ENCODE assay signal across 22 cellular contexts in the genomic region with DNA sequence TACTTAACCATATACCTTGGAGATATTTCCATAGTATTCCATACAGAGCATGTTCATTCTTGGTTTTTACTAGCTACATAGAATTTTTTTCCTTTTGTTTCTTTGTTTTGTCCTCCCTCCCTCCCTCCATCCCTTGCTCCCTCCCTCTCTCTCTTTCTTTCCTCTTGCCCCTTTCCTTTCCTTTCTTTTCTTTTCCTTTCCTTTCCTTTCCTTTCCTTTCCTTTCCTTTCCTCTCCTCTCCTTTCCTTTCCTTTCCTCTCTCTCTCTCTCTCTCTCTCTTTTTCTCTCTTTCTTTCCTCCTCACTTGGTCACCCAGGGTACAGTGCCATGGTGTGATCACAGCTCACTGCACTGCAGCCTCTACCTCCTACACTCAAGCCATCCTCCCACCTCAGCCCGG.
"Had no signal": no experiment of that assay in that cellular context is flagged by ENCODE, and none has a peak within 500 bp of the region (broad histone marks: within the 10 kb centered on the region; RNA-seq: fewer than 3 reads in every experiment).

No MANE protein-coding gene starts in this region.

- ATAC-seq: activated CD4-positive, CD25-positive, alpha-beta regulatory T cell treated with anti-CD3 and anti-CD28 coated beads, Interleukin-2, amount 50 U/mL, for 24 hours; activated T-helper 17 cell treated with anti-CD3 and anti-CD28 coated beads, Interleukin-2, amount 50 U/mL, for 72 hours had no signal

- DNase-seq: activated CD4-positive, alpha-beta T cell treated with anti-CD3 and anti-CD28 coated beads for 48 hours; activated CD4-positive, alpha-beta T cell treated with anti-CD3 and anti-CD28 coated beads, Interleukin-2, amount 50 U/mL, for 48 hours; activated gamma-delta T cell; activated naive CD4-positive, alpha-beta T cell treated with anti-CD3 and anti-CD28 coated beads for 36 hours; activated T-cell treated with anti-CD3 and anti-CD28 coated beads for 4 hours; activated T-cell treated with anti-CD3 and anti-CD28 coated beads, Interleukin-2, amount 50 U/mL, for 48 hours; amygdala; brain microvascular endothelial cell; MG63; MV-4-11; NCI-H1092 treated with DMSO at 0.1 percent for 48 hours; NCI-H1436; NCI-H1694 treated with DMSO at 0.1 percent for 48 hours; NCI-H2029 treated with DMSO at 0.1 percent for 48 hours; NCI-H345; NCI-H510A; NCI-H526 treated with DMSO at 0.1 percent for 48 hours had no signal

- H3K9me3 Mint-ChIP-seq: activated naive CD4-positive, alpha-beta T cell treated with anti-CD3 and anti-CD28 coated beads for 36 hours; activated T-helper 17 cell treated with anti-CD3 and anti-CD28 coated beads, Interleukin-2, amount 50 U/mL, for 72 hours had no signal

- H3K4me3 ChIP-seq: cardiac muscle cell, MG63, SK-N-MC had no signal

- H3K9me3 ChIP-seq: MG63 had no signal

- H3K4me3 Mint-ChIP-seq: activated naive CD4-positive, alpha-beta T cell treated with anti-CD3 and anti-CD28 coated beads for 36 hours; activated naive CD8-positive, alpha-beta T cell; activated T-helper 17 cell treated with anti-CD3 and anti-CD28 coated beads, Interleukin-2, amount 50 U/mL, for 72 hours had no signal

- H3K36me3 ChIP-seq: brain microvascular endothelial cell, cardiac muscle cell had no signal

- H3K36me3 Mint-ChIP-seq: activated naive CD8-positive, alpha-beta T cell had no signal

- H3K27ac ChIP-seq: brain microvascular endothelial cell, cardiac muscle cell had no signal

- H3K27ac Mint-ChIP-seq: activated naive CD4-positive, alpha-beta T cell treated with anti-CD3 and anti-CD28 coated beads for 36 hours; activated naive CD8-positive, alpha-beta T cell; activated T-helper 17 cell treated with anti-CD3 and anti-CD28 coated beads, Interleukin-2, amount 50 U/mL, for 72 hours had no signal

- H3K27me3 ChIP-seq: brain microvascular endothelial cell, cardiac muscle cell, MG63 had no signal

- H3K4me1 Mint-ChIP-seq: activated T-helper 17 cell treated with anti-CD3 and anti-CD28 coated beads, Interleukin-2, amount 50 U/mL, for 72 hours had no signal

- H3K27me3 Mint-ChIP-seq: activated naive CD8-positive, alpha-beta T cell; activated T-helper 17 cell treated with anti-CD3 and anti-CD28 coated beads, Interleukin-2, amount 50 U/mL, for 72 hours had no signal
